Comparison of ENCODE assay signal across 1 cellular context in the genomic region with DNA sequence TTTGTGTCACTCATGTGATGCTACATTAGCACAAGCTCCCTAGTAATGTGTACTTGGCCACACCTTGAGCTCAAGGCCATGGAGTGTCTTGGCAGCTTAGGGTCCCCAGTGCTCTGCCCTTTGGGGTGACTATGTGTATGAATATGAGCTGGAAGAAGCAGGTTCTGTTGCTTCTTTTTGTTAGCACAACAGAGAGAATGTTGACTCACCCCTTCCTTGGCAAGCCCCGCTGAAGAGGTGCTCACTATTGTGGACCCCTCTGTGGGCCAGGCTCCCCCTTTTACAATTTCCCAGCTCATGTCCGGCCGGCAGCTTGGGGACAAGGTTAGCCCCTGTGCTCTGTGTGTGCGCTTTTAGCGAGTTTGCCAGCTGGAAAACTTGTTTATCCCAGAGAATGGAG.
TF ChIP-seq lines count a peak whose summit lies in the region.

No MANE protein-coding gene starts in this region.

TF ChIP-seq in A549, 52 proteins besides CTCF, POLR2A, EP300 and RAD21 (continued from another document):
- TF ChIP-seq, protein P1, sequence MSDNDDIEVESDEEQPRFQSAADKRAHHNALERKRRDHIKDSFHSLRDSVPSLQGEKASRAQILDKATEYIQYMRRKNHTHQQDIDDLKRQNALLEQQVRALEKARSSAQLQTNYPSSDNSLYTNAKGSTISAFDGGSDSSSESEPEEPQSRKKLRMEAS (IDR thresholded peaks at IDR 0.05) = no peak
- TF ChIP-seq, protein P2, sequence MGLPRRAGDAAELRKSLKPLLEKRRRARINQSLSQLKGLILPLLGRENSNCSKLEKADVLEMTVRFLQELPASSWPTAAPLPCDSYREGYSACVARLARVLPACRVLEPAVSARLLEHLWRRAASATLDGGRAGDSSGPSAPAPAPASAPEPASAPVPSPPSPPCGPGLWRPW (IDR thresholded peaks at IDR 0.05) = no peak
- TF ChIP-seq NPAS2 (CRISPR knock-in tag; IDR thresholded peaks at IDR 0.05; ENCODE audit: borderline replicate concordance) (no peak), RFX5 (IDR thresholded peaks at IDR 0.05) (no peak), GATA3 (IDR thresholded peaks at IDR 0.05; ENCODE audit: borderline replicate concordance) (no peak), JUNB (IDR thresholded peaks at IDR 0.05) (no peak), MAFK (IDR thresholded peaks at IDR 0.05; ENCODE audit: partially characterized antibody) (no peak), HDAC2 (IDR thresholded peaks at IDR 0.05) (no peak), HOXA7 (CRISPR knock-in tag; IDR thresholded peaks at IDR 0.05) (no peak), SREBF2 (IDR thresholded peaks at IDR 0.05) (no peak)
- TF ChIP-seq, protein P3, sequence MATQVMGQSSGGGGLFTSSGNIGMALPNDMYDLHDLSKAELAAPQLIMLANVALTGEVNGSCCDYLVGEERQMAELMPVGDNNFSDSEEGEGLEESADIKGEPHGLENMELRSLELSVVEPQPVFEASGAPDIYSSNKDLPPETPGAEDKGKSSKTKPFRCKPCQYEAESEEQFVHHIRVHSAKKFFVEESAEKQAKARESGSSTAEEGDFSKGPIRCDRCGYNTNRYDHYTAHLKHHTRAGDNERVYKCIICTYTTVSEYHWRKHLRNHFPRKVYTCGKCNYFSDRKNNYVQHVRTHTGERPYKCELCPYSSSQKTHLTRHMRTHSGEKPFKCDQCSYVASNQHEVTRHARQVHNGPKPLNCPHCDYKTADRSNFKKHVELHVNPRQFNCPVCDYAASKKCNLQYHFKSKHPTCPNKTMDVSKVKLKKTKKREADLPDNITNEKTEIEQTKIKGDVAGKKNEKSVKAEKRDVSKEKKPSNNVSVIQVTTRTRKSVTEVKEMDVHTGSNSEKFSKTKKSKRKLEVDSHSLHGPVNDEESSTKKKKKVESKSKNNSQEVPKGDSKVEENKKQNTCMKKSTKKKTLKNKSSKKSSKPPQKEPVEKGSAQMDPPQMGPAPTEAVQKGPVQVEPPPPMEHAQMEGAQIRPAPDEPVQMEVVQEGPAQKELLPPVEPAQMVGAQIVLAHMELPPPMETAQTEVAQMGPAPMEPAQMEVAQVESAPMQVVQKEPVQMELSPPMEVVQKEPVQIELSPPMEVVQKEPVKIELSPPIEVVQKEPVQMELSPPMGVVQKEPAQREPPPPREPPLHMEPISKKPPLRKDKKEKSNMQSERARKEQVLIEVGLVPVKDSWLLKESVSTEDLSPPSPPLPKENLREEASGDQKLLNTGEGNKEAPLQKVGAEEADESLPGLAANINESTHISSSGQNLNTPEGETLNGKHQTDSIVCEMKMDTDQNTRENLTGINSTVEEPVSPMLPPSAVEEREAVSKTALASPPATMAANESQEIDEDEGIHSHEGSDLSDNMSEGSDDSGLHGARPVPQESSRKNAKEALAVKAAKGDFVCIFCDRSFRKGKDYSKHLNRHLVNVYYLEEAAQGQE (IDR thresholded peaks at IDR 0.05) = no peak
